18 cellular contexts compared by ENCODE assay signal in the genomic region with DNA sequence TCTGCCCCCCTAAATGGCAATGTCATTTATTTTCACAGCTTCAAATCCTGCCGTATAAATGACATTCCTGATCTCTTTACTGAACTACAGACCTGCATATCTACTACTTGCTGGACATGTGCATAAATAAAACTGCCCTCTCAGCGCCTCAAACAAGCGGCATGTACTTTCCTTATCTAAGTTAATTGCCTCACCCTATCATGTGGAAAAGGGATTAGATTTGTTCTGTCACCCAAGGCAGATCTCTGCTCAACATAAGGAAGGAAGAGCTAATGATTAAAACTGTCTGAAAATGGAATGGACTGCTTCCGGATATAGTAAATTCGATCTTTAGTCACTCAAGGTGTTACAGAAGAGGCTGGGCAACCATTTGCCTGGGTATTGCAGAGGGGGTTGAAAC. TPM values are rescaled to one million over a fixed set of nuclear protein-coding genes. Genes with fewer than 3 reads are reported as not detected.
A peak's percentile ranks its signal among the peaks of the same experiment; 100 is the strongest.
DNase-seq lines count a peak whose midpoint lies in the region; ATAC-seq and TF ChIP-seq lines count a peak whose summit lies in the region.
"Had no signal": no experiment of that assay in that cellular context is flagged by ENCODE, and none has a peak within 500 bp of the region (broad histone marks: within the 10 kb centered on the region; RNA-seq: fewer than 3 reads in every experiment).

No MANE protein-coding gene starts in this region.

- ATAC-seq in WTC11 (no peak), HG03520 (IDR thresholded peaks at IDR 0.05; ENCODE audit: unreplicated experiment) (no peak), HG03139 (IDR thresholded peaks at IDR 0.05; ENCODE audit: unreplicated experiment) (no peak)
- ATAC-seq: sciatic nerve had no signal

- H3K9me3 Mint-ChIP-seq in Calu3 (ENCODE audit: low read depth, unreplicated experiment), result no peaks in the 10 kb centered on the region
- no peaks in the 10 kb centered on the region for H3K9me3 Mint-ChIP-seq in WTC11

- H3K36me3 Mint-ChIP-seq in Calu3 (ENCODE audit: insufficient read depth, unreplicated experiment) (peaks cover 38% of the 10 kb centered on the region), WTC11 (peaks cover 22% of the 10 kb centered on the region)

- peak overlapping the region; percentile 13 for H3K4me3 Mint-ChIP-seq in Calu3 (ENCODE audit: low read depth, unreplicated experiment)
- no peak overlapping the region for H3K4me3 Mint-ChIP-seq in WTC11

- H3K27me3 Mint-ChIP-seq in Calu3 (ENCODE audit: unreplicated experiment), result no peaks in the 10 kb centered on the region
- no peaks in the 10 kb centered on the region for H3K27me3 Mint-ChIP-seq in WTC11 (ENCODE audit: low read depth)

- BruUV-seq in Calu3 (replicated peaks; lab: Mats Ljungman, UMichigan), result no TSS peak

- POLR2A ChIA-PET in WTC11 (lab: Charles Lee), result no interaction called here

- DNase-seq in Calu3, result no peak
- DNase-seq in WTC11 (ENCODE audit: low spot score), result no peak
- peak; percentile 10 for DNase-seq in iris pigment epithelial cell (ENCODE audit: low read depth)
- peak; percentile 37 for DNase-seq in renal cortical epithelial cell (ENCODE audit: low read depth)
- no peak for DNase-seq in Ammon's horn (ENCODE audit: low spot score)
- DNase-seq in DMS153 treated with DMSO at 0.1 percent for 48 hours (lab: John Stamatoyannopoulos, UW; ENCODE audit: unreplicated experiment), result no peak
- DNase-seq: activated gamma-delta T cell; COR-L47; dorsolateral prefrontal cortex; HCEC 1CT; hippocampal formation; IMR-90; left cardiac atrium; NCI-H2029; stimulated activated CD4-positive, alpha-beta T cell treated with anti-CD3 and anti-CD28 coated beads, Interleukin-4, amount 100 ng/mL, for 24 hours had no signal

- CTCF ChIA-PET in Calu3 (lab: Charles Lee), result no interaction called here
- CTCF ChIA-PET in WTC11 (lab: Charles Lee), result interaction anchor here (0.7 to 1.4 kb wide), 2 partner anchors 27 to 183 kb away, joined by 4 to 6 read pairs; no protein-coding TSS in a partner anchor

- H3K27ac Mint-ChIP-seq in Calu3 (ENCODE audit: unreplicated experiment) (peak overlapping the region; percentile 67), WTC11 (0 out of 2 replicates have a peak overlapping the region, but pooled peaks have one; percentile 52)

- intact Hi-C loops in Calu3 (cut with micrococcal nuclease; ENCODE audit: unreplicated experiment), result loop anchor here (5.0 kb wide), 1 partner anchor 50 kb away; no protein-coding TSS in a partner anchor

- TF ChIP-seq CTCF in Calu3 (IDR thresholded peaks at IDR 0.05; ENCODE audit: unreplicated experiment) (no peak), WTC11 (IDR thresholded peaks at IDR 0.05) (no peak)

- H3K4me1 Mint-ChIP-seq in Calu3 (ENCODE audit: low read depth, unreplicated experiment), result peaks cover 67% of the 10 kb centered on the region
- peaks cover 85% of the 10 kb centered on the region for H3K4me1 Mint-ChIP-seq in WTC11

TF ChIP-seq in WTC11, 78 proteins besides CTCF, POLR2A, EP300 and RAD21:
- TF ChIP-seq, protein P1, sequence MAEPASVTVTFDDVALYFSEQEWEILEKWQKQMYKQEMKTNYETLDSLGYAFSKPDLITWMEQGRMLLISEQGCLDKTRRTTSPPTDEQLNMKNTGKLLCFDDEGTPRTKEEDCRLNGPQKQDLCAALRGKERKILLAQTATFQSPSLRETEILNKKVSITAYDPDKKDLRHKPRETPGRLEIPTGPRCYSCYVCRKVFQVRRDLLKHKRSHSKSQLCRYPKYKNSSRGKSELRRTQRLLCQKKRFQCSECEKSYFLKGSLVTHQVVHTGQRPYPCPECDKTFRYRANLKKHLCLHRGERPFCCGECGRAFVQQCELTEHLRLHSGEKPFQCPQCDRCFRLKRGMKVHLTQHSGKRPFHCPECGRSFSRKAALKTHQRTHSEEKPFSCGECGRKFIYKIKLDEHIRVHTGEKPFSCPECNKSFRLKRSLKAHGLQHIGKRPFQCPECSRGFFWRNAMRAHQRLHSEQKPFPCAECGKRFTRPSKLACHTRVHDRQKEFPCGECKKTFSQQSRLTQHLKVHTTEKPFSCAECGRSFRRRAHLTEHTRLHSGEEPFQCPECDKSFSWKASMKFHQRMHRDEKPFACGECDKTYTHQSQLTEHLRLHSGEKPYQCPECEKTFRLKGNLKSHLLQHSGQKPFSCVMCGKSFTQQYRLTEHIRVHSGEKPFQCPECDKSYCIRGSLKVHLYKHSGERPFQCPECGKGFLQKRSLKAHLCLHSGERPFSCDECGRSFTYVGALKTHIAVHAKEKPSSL (CRISPR knock-in tag; conservative IDR thresholded peaks at IDR 0.05), result no peak
- TF ChIP-seq, protein P2, sequence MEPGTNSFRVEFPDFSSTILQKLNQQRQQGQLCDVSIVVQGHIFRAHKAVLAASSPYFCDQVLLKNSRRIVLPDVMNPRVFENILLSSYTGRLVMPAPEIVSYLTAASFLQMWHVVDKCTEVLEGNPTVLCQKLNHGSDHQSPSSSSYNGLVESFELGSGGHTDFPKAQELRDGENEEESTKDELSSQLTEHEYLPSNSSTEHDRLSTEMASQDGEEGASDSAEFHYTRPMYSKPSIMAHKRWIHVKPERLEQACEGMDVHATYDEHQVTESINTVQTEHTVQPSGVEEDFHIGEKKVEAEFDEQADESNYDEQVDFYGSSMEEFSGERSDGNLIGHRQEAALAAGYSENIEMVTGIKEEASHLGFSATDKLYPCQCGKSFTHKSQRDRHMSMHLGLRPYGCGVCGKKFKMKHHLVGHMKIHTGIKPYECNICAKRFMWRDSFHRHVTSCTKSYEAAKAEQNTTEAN (CRISPR knock-in tag; IDR thresholded peaks at IDR 0.05), result no peak
- TF ChIP-seq CREB1 (CRISPR knock-in tag; IDR thresholded peaks at IDR 0.05) (no peak), ERG (CRISPR knock-in tag; IDR thresholded peaks at IDR 0.05) (no peak), FOXP4 (CRISPR knock-in tag; IDR thresholded peaks at IDR 0.05) (no peak), TCF7 (CRISPR knock-in tag; IDR thresholded peaks at IDR 0.05; ENCODE audit: low read depth) (no peak), CREM (CRISPR knock-in tag; IDR thresholded peaks at IDR 0.05) (no peak), TEAD4 (CRISPR knock-in tag; IDR thresholded peaks at IDR 0.05) (no peak)

RNA-seq across cellular contexts. Expression of gene DLG3, which starts 37.2 kb away (rescaled TPM):
- total RNA-seq in Calu3 (2022), result 55.8 and 62.5 TPM in 2 replicates
- total RNA-seq in WTC11 (2021), result 41.7 to 46.3 TPM (median 42.8 TPM) in 3 replicates
- 33.5 and 34.2 TPM in 2 replicates for total RNA-seq in renal cortical epithelial cell

RNA-seq across cellular contexts. Expression of gene GDPD2, which starts 58.8 kb away (rescaled TPM):
- total RNA-seq in Calu3 (2022), result not detected in 2 replicates
- 7.0 to 9.3 TPM (median 8.8 TPM) in 3 replicates for total RNA-seq in WTC11 (2021)
- total RNA-seq in renal cortical epithelial cell, result 0.05 TPM in 1 of 2 replicates, not detected in the other
- total RNA-seq: IMR-90, left cardiac atrium had no signal

Comparison
In these comparisons a context has a peak if more than half of its experiments do, and no peak if none do; other contexts are left out.
1. DNase-seq: peak in iris pigment epithelial cell (single experiment) and renal cortical epithelial cell (single experiment); none in Calu3 (single experiment), WTC11 (single experiment), Ammon's horn (single experiment) and DMS153 treated with DMSO at 0.1 percent for 48 hours (single experiment).